Comparison of ENCODE assay signal across 14 cellular contexts in the genomic region with DNA sequence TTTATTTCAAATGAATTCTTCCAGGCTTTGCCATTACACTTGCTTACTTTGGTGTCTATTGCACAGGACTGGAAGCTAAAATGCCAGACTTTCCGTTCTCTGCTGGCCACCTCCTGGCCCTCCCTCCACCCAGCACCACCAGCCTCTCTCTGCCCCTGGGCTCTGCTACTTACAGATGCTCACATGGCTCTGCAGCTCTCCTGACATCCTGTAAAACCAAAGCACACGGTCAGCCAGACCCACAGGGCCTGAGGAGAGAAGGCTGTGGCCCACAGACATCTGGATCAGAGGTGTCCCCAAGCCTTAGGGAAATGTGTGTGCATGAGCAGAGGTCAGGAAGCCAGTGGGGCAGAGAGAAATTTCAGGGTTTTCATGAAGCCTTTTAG. TPM values are rescaled to one million over a fixed set of nuclear protein-coding genes. Genes with fewer than 3 reads are reported as not detected.
DNase-seq lines count a peak whose midpoint lies in the region; ATAC-seq and TF ChIP-seq lines count a peak whose summit lies in the region.
"Had no signal": no experiment of that assay in that cellular context is flagged by ENCODE, and none has a peak within 500 bp of the region (broad histone marks: within the 10 kb centered on the region; RNA-seq: fewer than 3 reads in every experiment).

No MANE protein-coding gene starts in this region.

- no peaks in the 10 kb centered on the region for H4K20me1 ChIP-seq in BLaER1

- H3K9me3 Mint-ChIP-seq in CD4-positive, CD25-positive, alpha-beta regulatory T cell: no peaks in the 10 kb centered on the region
- no peaks in the 10 kb centered on the region for H3K9me3 Mint-ChIP-seq in activated B cell treated with CpG ODN at 0.5 μM for 24 hours
- no peaks in the 10 kb centered on the region for H3K9me3 Mint-ChIP-seq in naive thymus-derived CD8-positive, alpha-beta T cell
- H3K9me3 Mint-ChIP-seq: dendritic cell treated with granulocyte-macrophage colony-stimulating factor and Interleukin-4, amounts not matched to agents 40 ng/mL and 50 ng/mL, for 4 days had no signal

- H3K36me3 Mint-ChIP-seq in CD4-positive, CD25-positive, alpha-beta regulatory T cell: no peaks in the 10 kb centered on the region
- no peaks in the 10 kb centered on the region for H3K36me3 Mint-ChIP-seq in activated B cell treated with CpG ODN at 0.5 μM for 24 hours (ENCODE audit: low read depth)
- no peaks in the 10 kb centered on the region for H3K36me3 Mint-ChIP-seq in naive thymus-derived CD8-positive, alpha-beta T cell
- H3K36me3 Mint-ChIP-seq: CD14-positive monocyte had no signal

- CTCF ChIA-PET in activated B cell treated with CpG ODN at 0.5 μM for 24 hours (lab: Charles Lee): no interaction called here

- H3K36me3 ChIP-seq in BLaER1 (no peaks in the 10 kb centered on the region), adrenal gland (replicated peaks in 1 of 2) (no peaks in the 10 kb centered on the region)
- H3K36me3 ChIP-seq in CD4-positive, CD25-positive, alpha-beta regulatory T cell (ENCODE audit: control insufficient read depth, insufficient read depth, low read length): no peaks in the 10 kb centered on the region
- H3K36me3 ChIP-seq: gastroesophageal sphincter, left ventricle myocardium inferior had no signal

- peak overlapping the region in 2 of 3 donors; percentile 64 to 93 for H3K27ac Mint-ChIP-seq in CD4-positive, CD25-positive, alpha-beta regulatory T cell
- no peak overlapping the region for H3K27ac Mint-ChIP-seq in activated B cell treated with CpG ODN at 0.5 μM for 24 hours
- peak overlapping the region; percentile 73 to 96 (median 94) for H3K27ac Mint-ChIP-seq in naive thymus-derived CD8-positive, alpha-beta T cell
- H3K27ac Mint-ChIP-seq: CD14-positive monocyte; dendritic cell treated with granulocyte-macrophage colony-stimulating factor and Interleukin-4, amounts not matched to agents 40 ng/mL and 50 ng/mL, for 4 days had no signal

- DNase-seq in CD4-positive, CD25-positive, alpha-beta regulatory T cell: no peak
- DNase-seq in activated B cell treated with CpG ODN at 0.5 μM for 24 hours (no peak), A172 (ENCODE audit: low spot score) (no peak), adrenal gland (no peak)
- no peak for DNase-seq in naive thymus-derived CD8-positive, alpha-beta T cell
- DNase-seq: KG1, left ventricle myocardium inferior, testis had no signal

- peaks cover 9% of the 10 kb centered on the region for H3K4me1 ChIP-seq in BLaER1
- peaks cover 13% of the 10 kb centered on the region for H3K4me1 ChIP-seq in CD4-positive, CD25-positive, alpha-beta regulatory T cell (ENCODE audit: control insufficient read depth, insufficient read depth, low read length, poor library complexity, severe bottlenecking)
- peaks cover 0 to 9% of the 10 kb centered on the region in 2 donors for H3K4me1 ChIP-seq in adrenal gland (replicated peaks in 1 of 2)

- POLR2A ChIA-PET in activated B cell treated with CpG ODN at 0.5 μM for 24 hours (lab: Charles Lee): no interaction called here
- POLR2A ChIA-PET in naive thymus-derived CD8-positive, alpha-beta T cell (lab: Charles Lee): interaction anchor here (0.7 to 4.3 kb wide), 4 partner anchors 10 to 314 kb away, joined by 3 to 27 read pairs (median 5); a partner anchor contains a TSS

- TF ChIP-seq CTCF in activated B cell treated with CpG ODN at 0.5 μM for 24 hours (IDR thresholded peaks at IDR 0.05): no peak
- no peak for TF ChIP-seq CTCF in adrenal gland (IDR thresholded peaks at IDR 0.05)

- peaks cover 43% of the 10 kb centered on the region for H3K27me3 ChIP-seq in BLaER1
- peaks cover 10% of the 10 kb centered on the region for H3K27me3 ChIP-seq in CD4-positive, CD25-positive, alpha-beta regulatory T cell (ENCODE audit: control insufficient read depth, insufficient read depth, low read length)
- H3K27me3 ChIP-seq in adrenal gland: peaks cover 24% of the 10 kb centered on the region
- H3K27me3 ChIP-seq: testis had no signal

- no peak for TF ChIP-seq POLR2A in adrenal gland (IDR thresholded peaks at IDR 0.05)

- intact Hi-C loops in activated B cell treated with CpG ODN at 0.5 μM for 24 hours (cut with micrococcal nuclease): no loop called here
- intact Hi-C loops in adrenal gland (cut with DNase I): no loop called here

- no peak for ATAC-seq in CD4-positive, CD25-positive, alpha-beta regulatory T cell (ENCODE audit: low read depth in 2 of 2)
- ATAC-seq in activated B cell treated with CpG ODN at 0.5 μM for 24 hours (ENCODE audit: low read depth) (no peak), GM21381 (IDR thresholded peaks at IDR 0.05; ENCODE audit: unreplicated experiment) (no peak)
- ATAC-seq in naive thymus-derived CD8-positive, alpha-beta T cell: peak in 1 of 2 donors; percentile 2

- H3K9me3 ChIP-seq in BLaER1 (no peaks in the 10 kb centered on the region), adrenal gland (replicated peaks in 1 of 3) (no peaks in the 10 kb centered on the region)
- H3K9me3 ChIP-seq in CD4-positive, CD25-positive, alpha-beta regulatory T cell (ENCODE audit: control insufficient read depth in 2 of 2, low read length in 2 of 2): no peaks in the 10 kb centered on the region
- H3K9me3 ChIP-seq: gastroesophageal sphincter, left ventricle myocardium inferior, testis had no signal

- H3K4me2 ChIP-seq in BLaER1: peak overlapping the region; percentile 82; the same call in 1 of the 2 replicates

- H3K27ac ChIP-seq in BLaER1: no peak overlapping the region
- no peak overlapping the region for H3K27ac ChIP-seq in CD4-positive, CD25-positive, alpha-beta regulatory T cell (ENCODE audit: insufficient read depth, low read length, poor library complexity, severe bottlenecking)
- H3K27ac ChIP-seq in adrenal gland: no peak overlapping the region
- H3K27ac ChIP-seq: gastroesophageal sphincter, left ventricle myocardium inferior, skin epidermis, testis had no signal

- H3K9ac ChIP-seq in BLaER1: no peak overlapping the region

- peaks cover 0 to 30% (median 9%) of the 10 kb centered on the region in 4 donors for H3K4me1 Mint-ChIP-seq in CD4-positive, CD25-positive, alpha-beta regulatory T cell
- peaks cover 10% of the 10 kb centered on the region for H3K4me1 Mint-ChIP-seq in activated B cell treated with CpG ODN at 0.5 μM for 24 hours
- H3K4me1 Mint-ChIP-seq in naive thymus-derived CD8-positive, alpha-beta T cell: peaks cover 35 to 62% (median 49%) of the 10 kb centered on the region in 4 donors

- no peak overlapping the region for H3K4me3 ChIP-seq in BLaER1
- H3K4me3 ChIP-seq in CD4-positive, CD25-positive, alpha-beta regulatory T cell (ENCODE audit: low read depth, low read length): peak overlapping the region; percentile 64
- H3K4me3 ChIP-seq in adrenal gland: no peak overlapping the region

- peak overlapping the region; percentile 53 to 96 (median 80) for H3K4me3 Mint-ChIP-seq in CD4-positive, CD25-positive, alpha-beta regulatory T cell
- H3K4me3 Mint-ChIP-seq in activated B cell treated with CpG ODN at 0.5 μM for 24 hours: peak overlapping the region; percentile 85
- peak overlapping the region; percentile 85 to 95 (median 92) for H3K4me3 Mint-ChIP-seq in naive thymus-derived CD8-positive, alpha-beta T cell

- peaks cover 37% of the 10 kb centered on the region for H3K27me3 Mint-ChIP-seq in CD4-positive, CD25-positive, alpha-beta regulatory T cell
- H3K27me3 Mint-ChIP-seq in activated B cell treated with CpG ODN at 0.5 μM for 24 hours: peaks cover 38% of the 10 kb centered on the region
- H3K27me3 Mint-ChIP-seq in naive thymus-derived CD8-positive, alpha-beta T cell: peaks cover 0 to 11% (median 0%) of the 10 kb centered on the region in 5 donors

- WGBS in adrenal gland, 4 donors: 36 to 55% (median 51%) methylated on average over 2 of the region's 2 CpGs

RNA-seq across cellular contexts. Expression of a gene that starts 11.6 kb away (rescaled TPM):
- total RNA-seq in CD4-positive, CD25-positive, alpha-beta regulatory T cell: 9.9 TPM
- polyA plus RNA-seq in CD4-positive, CD25-positive, alpha-beta regulatory T cell: 1 to 10 TPM in 3 of 4 donors, not detected in 1; 3.3 to 7.8 (median 3.7) TPM
- total RNA-seq in activated B cell treated with CpG ODN at 0.5 μM for 24 hours (not detected in 2 replicates), adrenal gland (under 1 TPM in 1 of 8 donors, not detected in 7; 0.08 TPM)
- not detected for total RNA-seq in naive thymus-derived CD8-positive, alpha-beta T cell
- polyA plus RNA-seq in naive thymus-derived CD8-positive, alpha-beta T cell: under 1 TPM in 1 of 3 donors, not detected in 2; 0.31 TPM
- not detected in 2 replicates for total RNA-seq in A172 (2014; rRNA removed; shearing (Covaris generic))
- polyA plus RNA-seq in adrenal gland: not detected
- total RNA-seq: gastroesophageal sphincter, left ventricle myocardium inferior, testis had no signal
- polyA plus RNA-seq: CD14-positive monocyte had no signal

RNA-seq across cellular contexts. Expression of a gene that starts 11.6 kb away (rescaled TPM):
- total RNA-seq in CD4-positive, CD25-positive, alpha-beta regulatory T cell: not detected
- polyA plus RNA-seq in CD4-positive, CD25-positive, alpha-beta regulatory T cell: not detected
- total RNA-seq in activated B cell treated with CpG ODN at 0.5 μM for 24 hours (not detected in 2 replicates), adrenal gland (not detected)
- total RNA-seq in naive thymus-derived CD8-positive, alpha-beta T cell: not detected
- polyA plus RNA-seq in naive thymus-derived CD8-positive, alpha-beta T cell: under 1 TPM in 1 of 3 donors, not detected in 2; 0.12 TPM
- not detected in 2 replicates for total RNA-seq in A172 (2014; rRNA removed; shearing (Covaris generic))
- polyA plus RNA-seq in adrenal gland: not detected
- total RNA-seq: gastroesophageal sphincter, left ventricle myocardium inferior had no signal
- polyA plus RNA-seq: CD14-positive monocyte had no signal

RNA-seq across cellular contexts. Expression of a gene that starts 39.7 kb away (rescaled TPM):
- 0.42 TPM for total RNA-seq in CD4-positive, CD25-positive, alpha-beta regulatory T cell
- polyA plus RNA-seq in CD4-positive, CD25-positive, alpha-beta regulatory T cell: under 1 TPM in 3 of 4 donors, not detected in 1; 0.23 to 0.80 (median 0.25) TPM
- total RNA-seq in activated B cell treated with CpG ODN at 0.5 μM for 24 hours (not detected in 2 replicates), adrenal gland (not detected)
- under 1 TPM; 0.62 to 0.77 TPM for total RNA-seq in naive thymus-derived CD8-positive, alpha-beta T cell
- 1 to 10 TPM; 1.1 to 3.4 (median 1.2) TPM for polyA plus RNA-seq in naive thymus-derived CD8-positive, alpha-beta T cell
- not detected in 2 replicates for total RNA-seq in A172 (2014; rRNA removed; shearing (Covaris generic))
- under 1 TPM in 1 of 3 donors, not detected in 2; 0.16 TPM for polyA plus RNA-seq in adrenal gland
- total RNA-seq: gastroesophageal sphincter, left ventricle myocardium inferior, testis had no signal
- polyA plus RNA-seq: CD14-positive monocyte had no signal
